In genomic region chr2:191032588-191033429, GRCh38 we compare ENCODE assay signal across 15 cellular contexts. TPM values are rescaled to one million over a fixed set of nuclear protein-coding genes. Genes with fewer than 3 reads are reported as not detected.
DNase-seq lines count a peak whose midpoint lies in the region; ATAC-seq and TF ChIP-seq lines count a peak whose summit lies in the region.
"Had no signal": no experiment of that assay in that cellular context is flagged by ENCODE, and none has a peak within 500 bp of the region (broad histone marks: within the 10 kb centered on the region; RNA-seq: fewer than 3 reads in every experiment).

No MANE protein-coding gene starts in this region.

- no peak for DNase-seq in activated CD8-positive, alpha-beta T cell treated with anti-CD3 and anti-CD28 coated beads for 36 hours
- DNase-seq in activated CD8-positive, alpha-beta T cell treated with anti-CD3 and anti-CD28 coated beads, Interleukin-2, amount 10 ng/mL, durations not matched to agents 7 days and 5 days, result no peak
- peak; percentile 46 for DNase-seq in OCI-M1 (lab: John Stamatoyannopoulos, UW)
- peak; percentile 15 to 32 for DNase-seq in erythroblast (lab: John Stamatoyannopoulos, UW)
- DNase-seq in progenitor cell of endocrine pancreas (ENCODE audit: low spot score, unreplicated experiment), result no peak
- DNase-seq in HT-29 (ENCODE audit: low spot score), result no peak
- DNase-seq in HK-2 (ENCODE audit: unreplicated experiment), result no peak
- DNase-seq: activated naive CD4-positive, alpha-beta T cell treated with anti-CD3 and anti-CD28 coated beads, Interleukin-2, amount 50 U/mL, for 16 hours; mammary epithelial cell; NCI-H2227 treated with DMSO at 0.1 percent for 48 hours; stimulated activated CD4-positive, alpha-beta T cell treated with anti-CD3 and anti-CD28 coated beads, Interleukin-4, amount 100 ng/mL, for 1 hour; stimulated activated naive B cell treated with anti-CD40 and anti-IgM and Interleukin-4, amounts not matched to agents 10 μg/mL and 1 μg/mL and 100 μg/mL, for 72 hours; T-helper 9 cell had no signal

- POLR2A ChIA-PET in activated CD8-positive, alpha-beta T cell treated with anti-CD3 and anti-CD28 coated beads for 36 hours (lab: Charles Lee), result interaction anchor here (0.9 kb wide), 1 partner anchor 20 kb away, joined by 3 read pairs; no protein-coding TSS in a partner anchor
- POLR2A ChIA-PET in activated CD8-positive, alpha-beta T cell treated with anti-CD3 and anti-CD28 coated beads, Interleukin-2, amount 10 ng/mL, durations not matched to agents 7 days and 5 days (lab: Charles Lee), result interaction anchor here (0.9 kb wide), 1 partner anchor 12 kb away, joined by 3 read pairs; no protein-coding TSS in a partner anchor

- peak overlapping the region; percentile 65 for H3K27ac Mint-ChIP-seq in activated CD8-positive, alpha-beta T cell treated with anti-CD3 and anti-CD28 coated beads for 36 hours
- H3K27ac Mint-ChIP-seq in activated CD8-positive, alpha-beta T cell treated with anti-CD3 and anti-CD28 coated beads, Interleukin-2, amount 10 ng/mL, durations not matched to agents 7 days and 5 days, result no peak overlapping the region
- peak overlapping the region; percentile 95 for H3K27ac Mint-ChIP-seq in progenitor cell of endocrine pancreas
- H3K27ac Mint-ChIP-seq: stimulated activated naive B cell treated with anti-CD40 and anti-IgM and Interleukin-4, amounts not matched to agents 10 μg/mL and 1 μg/mL and 100 μg/mL, for 72 hours had no signal

- CTCF ChIA-PET in activated CD8-positive, alpha-beta T cell treated with anti-CD3 and anti-CD28 coated beads for 36 hours (lab: Charles Lee), result interaction anchor here (0.9 kb wide), 1 partner anchor 20 kb away, joined by 3 read pairs; no protein-coding TSS in a partner anchor
- CTCF ChIA-PET in activated CD8-positive, alpha-beta T cell treated with anti-CD3 and anti-CD28 coated beads, Interleukin-2, amount 10 ng/mL, durations not matched to agents 7 days and 5 days (lab: Charles Lee), result interaction anchor here (0.7 to 1.2 kb wide), 4 partner anchors 10 to 27 kb away, joined by 3 to 5 read pairs (median 3); partner anchors contain the start of gene STAT1

- no peak for ATAC-seq in activated CD8-positive, alpha-beta T cell treated with anti-CD3 and anti-CD28 coated beads for 36 hours
- no peak for ATAC-seq in activated CD8-positive, alpha-beta T cell treated with anti-CD3 and anti-CD28 coated beads, Interleukin-2, amount 10 ng/mL, durations not matched to agents 7 days and 5 days
- no peak for ATAC-seq in GM21390 (IDR thresholded peaks at IDR 0.05; ENCODE audit: unreplicated experiment)
- ATAC-seq: esophagus mucosa; stimulated activated naive B cell treated with anti-CD40 and anti-IgM and Interleukin-4, amounts not matched to agents 10 μg/mL and 1 μg/mL and 100 μg/mL, for 72 hours had no signal

- no peak for TF ChIP-seq POLR2A in erythroblast (IDR thresholded peaks at IDR 0.05; ENCODE audit: low read length)

- H3K4me1 Mint-ChIP-seq in activated CD8-positive, alpha-beta T cell treated with anti-CD3 and anti-CD28 coated beads for 36 hours (ENCODE audit: low read depth), result peaks cover 37% of the 10 kb centered on the region
- peaks cover 45% of the 10 kb centered on the region for H3K4me1 Mint-ChIP-seq in activated CD8-positive, alpha-beta T cell treated with anti-CD3 and anti-CD28 coated beads, Interleukin-2, amount 10 ng/mL, durations not matched to agents 7 days and 5 days (ENCODE audit: low read depth)
- peaks cover 40% of the 10 kb centered on the region for H3K4me1 Mint-ChIP-seq in progenitor cell of endocrine pancreas (ENCODE audit: low read depth)

- no peak for TF ChIP-seq CTCF in activated CD8-positive, alpha-beta T cell treated with anti-CD3 and anti-CD28 coated beads for 36 hours (IDR thresholded peaks at IDR 0.05)
- TF ChIP-seq CTCF in progenitor cell of endocrine pancreas (IDR thresholded peaks at IDR 0.05; ENCODE audit: unreplicated experiment), result no peak

- H3K9me3 Mint-ChIP-seq in activated CD8-positive, alpha-beta T cell treated with anti-CD3 and anti-CD28 coated beads for 36 hours, result no peaks in the 10 kb centered on the region
- H3K9me3 Mint-ChIP-seq in activated CD8-positive, alpha-beta T cell treated with anti-CD3 and anti-CD28 coated beads, Interleukin-2, amount 10 ng/mL, durations not matched to agents 7 days and 5 days (ENCODE audit: insufficient read depth), result no peaks in the 10 kb centered on the region
- peaks cover 4% of the 10 kb centered on the region for H3K9me3 Mint-ChIP-seq in progenitor cell of endocrine pancreas (ENCODE audit: low read depth)
- H3K9me3 Mint-ChIP-seq: stimulated activated naive B cell treated with anti-CD40 and anti-IgM and Interleukin-4, amounts not matched to agents 10 μg/mL and 1 μg/mL and 100 μg/mL, for 72 hours had no signal

- intact Hi-C loops in activated CD8-positive, alpha-beta T cell treated with anti-CD3 and anti-CD28 coated beads for 36 hours (cut with micrococcal nuclease), result no loop called here

- peaks cover 40% of the 10 kb centered on the region for H3K36me3 Mint-ChIP-seq in activated CD8-positive, alpha-beta T cell treated with anti-CD3 and anti-CD28 coated beads for 36 hours (ENCODE audit: low read depth)
- peaks cover 84% of the 10 kb centered on the region for H3K36me3 Mint-ChIP-seq in activated CD8-positive, alpha-beta T cell treated with anti-CD3 and anti-CD28 coated beads, Interleukin-2, amount 10 ng/mL, durations not matched to agents 7 days and 5 days (ENCODE audit: low read depth)
- H3K36me3 Mint-ChIP-seq in progenitor cell of endocrine pancreas (ENCODE audit: insufficient read depth), result peaks cover 20% of the 10 kb centered on the region

- no peak overlapping the region for H3K4me3 Mint-ChIP-seq in activated CD8-positive, alpha-beta T cell treated with anti-CD3 and anti-CD28 coated beads for 36 hours
- H3K4me3 Mint-ChIP-seq in activated CD8-positive, alpha-beta T cell treated with anti-CD3 and anti-CD28 coated beads, Interleukin-2, amount 10 ng/mL, durations not matched to agents 7 days and 5 days, result no peak overlapping the region
- H3K4me3 Mint-ChIP-seq in progenitor cell of endocrine pancreas (ENCODE audit: low read depth), result peak overlapping the region; percentile 15
- H3K4me3 Mint-ChIP-seq: stimulated activated naive B cell treated with anti-CD40 and anti-IgM and Interleukin-4, amounts not matched to agents 10 μg/mL and 1 μg/mL and 100 μg/mL, for 72 hours had no signal

- no peaks in the 10 kb centered on the region for H3K27me3 Mint-ChIP-seq in activated CD8-positive, alpha-beta T cell treated with anti-CD3 and anti-CD28 coated beads for 36 hours
- H3K27me3 Mint-ChIP-seq in activated CD8-positive, alpha-beta T cell treated with anti-CD3 and anti-CD28 coated beads, Interleukin-2, amount 10 ng/mL, durations not matched to agents 7 days and 5 days (ENCODE audit: low read depth), result no peaks in the 10 kb centered on the region
- no peaks in the 10 kb centered on the region for H3K27me3 Mint-ChIP-seq in progenitor cell of endocrine pancreas

RNA-seq across cellular contexts. Expression of gene STAT1, which starts 18.8 kb away (rescaled TPM):
- total RNA-seq in activated CD8-positive, alpha-beta T cell treated with anti-CD3 and anti-CD28 coated beads for 36 hours, result 100 to 1,000 TPM; 293 to 311 TPM
- total RNA-seq in activated CD8-positive, alpha-beta T cell treated with anti-CD3 and anti-CD28 coated beads, Interleukin-2, amount 10 ng/mL, durations not matched to agents 7 days and 5 days, result 100 to 1,000 TPM; 472 to 473 TPM
- 264 and 274 TPM in 2 replicates for total RNA-seq in progenitor cell of endocrine pancreas
- 44.0 and 52.8 TPM in 2 replicates for total RNA-seq in HT-29 (2014; rRNA removed; shearing (Covaris generic))

Comparison
In these comparisons a context has a peak if more than half of its experiments do, and no peak if none do; other contexts are left out.
1. DNase-seq: peak in OCI-M1 (single experiment) and erythroblast (2 of 2); none in activated CD8-positive, alpha-beta T cell treated with anti-CD3 and anti-CD28 coated beads for 36 hours (single experiment), activated CD8-positive, alpha-beta T cell treated with anti-CD3 and anti-CD28 coated beads, Interleukin-2, amount 10 ng/mL, durations not matched to agents 7 days and 5 days (single experiment), progenitor cell of endocrine pancreas (single experiment), HT-29 (single experiment) and HK-2 (single experiment).